16 cellular contexts compared by ENCODE assay signal in genomic region chr14:69300601-69301221, GRCh38. TPM values are rescaled to one million over a fixed set of nuclear protein-coding genes. Genes with fewer than 3 reads are reported as not detected.
A peak's percentile ranks its signal among the peaks of the same experiment; 100 is the strongest.
DNase-seq lines count a peak whose midpoint lies in the region; TF ChIP-seq lines count a peak whose summit lies in the region.
"Had no signal": no experiment of that assay in that cellular context is flagged by ENCODE, and none has a peak within 500 bp of the region (broad histone marks: within the 10 kb centered on the region; RNA-seq: fewer than 3 reads in every experiment).

No MANE protein-coding gene starts in this region.

- H3K27me3 ChIP-seq in uterus: no peaks in the 10 kb centered on the region

- H3K9me3 ChIP-seq in uterus: no peaks in the 10 kb centered on the region

- DNase-seq in AG20443 (ENCODE audit: low spot score) (peak; percentile 7), HEK293T (ENCODE audit: extremely low spot score) (peak; percentile 2), fibroblast of peridontal ligament (ENCODE audit: extremely low read depth) (peak; percentile 69), stromal cell of bone marrow (ENCODE audit: low read depth) (peak; percentile 18), uterus (no peak), cerebellar cortex (ENCODE audit: low spot score) (no peak), NCI-H1694 treated with DMSO at 0.1 percent for 48 hours (lab: John Stamatoyannopoulos, UW) (no peak)
- DNase-seq: GOT3, NCI-H1092 treated with DMSO at 0.1 percent for 48 hours, NCI-H2227 treated with DMSO at 0.1 percent for 48 hours, NCI-H510A treated with DMSO at 0.1 percent for 48 hours, NCI-H82, OCI-M1, SHP77 treated with DMSO at 0.1 percent for 48 hours had no signal

- H3K27ac ChIP-seq in uterus: peak overlapping the region in 1 of 2 donors; percentile 11
- H3K27ac ChIP-seq: C4-2B had no signal

- no peak for TF ChIP-seq POLR2A in uterus (IDR thresholded peaks at IDR 0.05)

- POLR2A ChIA-PET in HEK293T (lab: Yijun Ruan, JAX): interaction anchor here (0.6 kb wide), 1 partner anchor 16 kb away, joined by 3 read pairs; no protein-coding TSS in a partner anchor

- no peaks in the 10 kb centered on the region for H3K4me1 ChIP-seq in uterus

- H3K4me3 ChIP-seq in uterus: no peak overlapping the region
- H3K4me3 ChIP-seq: K562 had no signal

- intact Hi-C loops in uterus (cut with DNase I; ENCODE audit: low total_unique reads): no loop called here

- TF ChIP-seq CTCF in uterus (IDR thresholded peaks at IDR 0.05): no peak

- no peaks in the 10 kb centered on the region for H3K36me3 ChIP-seq in uterus

- CTCF ChIA-PET in HEK293T (lab: Yijun Ruan, JAX): interaction anchor here (0.9 kb wide), 1 partner anchor 9 kb away, joined by 3 read pairs; no protein-coding TSS in a partner anchor

TF ChIP-seq in HEK293T, 16 proteins besides CTCF, POLR2A, EP300 and RAD21:
- TF ChIP-seq CTBP1 (IDR thresholded peaks at IDR 0.05; ENCODE audit: borderline replicate concordance) (no peak), ZNF384 (IDR thresholded peaks at IDR 0.05) (no peak), ARNT (IDR thresholded peaks at IDR 0.05) (no peak), FOXM1 (IDR thresholded peaks at IDR 0.05; ENCODE audit: borderline replicate concordance) (no peak), SUZ12 (IDR thresholded peaks at IDR 0.05) (no peak), BHLHE40 (IDR thresholded peaks at IDR 0.05; ENCODE audit: borderline replicate concordance) (no peak), ELF4 (IDR thresholded peaks at IDR 0.05) (no peak), HDGF (IDR thresholded peaks at IDR 0.05; ENCODE audit: borderline replicate concordance) (no peak), PKNOX1 (IDR thresholded peaks at IDR 0.05) (no peak)
TF ChIP-seq in HEK293T: peak in this region for 0.

RNA-seq across cellular contexts. Expression of gene GALNT16, which starts 40.8 kb away (rescaled TPM):
- total RNA-seq in uterus: 10 to 100 TPM in 3 of 4 donors, 1 to 10 TPM in 1; 2.1 to 35.9 (median 11.5) TPM
- total RNA-seq: K562 had no signal

Comparison
In these comparisons a context has a peak if more than half of its experiments do, and no peak if none do; other contexts are left out.
1. DNase-seq: peak in AG20443 (single experiment), HEK293T (single experiment), fibroblast of peridontal ligament (single experiment) and stromal cell of bone marrow (single experiment); none in uterus (0 of 2), cerebellar cortex (single experiment) and NCI-H1694 treated with DMSO at 0.1 percent for 48 hours (single experiment).